Comparison of ENCODE assay signal across 1 cellular context in genomic region chr6:157392927-157393666, GRCh38.
A peak's percentile ranks its signal among the peaks of the same experiment; 100 is the strongest.
TF ChIP-seq lines count a peak whose summit lies in the region.

No MANE protein-coding gene starts in this region.

TF ChIP-seq in K562, 482 proteins besides CTCF, POLR2A, EP300 and RAD21 (continued from another document):
- no peak for TF ChIP-seq ZNF586 (CRISPR knock-in tag; conservative IDR thresholded peaks at IDR 0.05)
- no peak for TF ChIP-seq JUNB (CRISPR knock-in tag; conservative IDR thresholded peaks at IDR 0.05)
- TF ChIP-seq MAFK (IDR thresholded peaks at IDR 0.05; ENCODE audit: low read length) = peak; percentile 43; the same call in 1 of the 2 replicates
- TF ChIP-seq TCF15 (CRISPR knock-in tag; IDR thresholded peaks at IDR 0.05) = no peak
